14 cellular contexts compared by ENCODE assay signal in genomic region chr1:23394176-23394575, GRCh38. TPM values are rescaled to one million over a fixed set of nuclear protein-coding genes. Genes with fewer than 3 reads are reported as not detected.
DNase-seq lines count a peak whose midpoint lies in the region; ATAC-seq and TF ChIP-seq lines count a peak whose summit lies in the region.
"Had no signal": no experiment of that assay in that cellular context is flagged by ENCODE, and none has a peak within 500 bp of the region (broad histone marks: within the 10 kb centered on the region; RNA-seq: fewer than 3 reads in every experiment).

No MANE protein-coding gene starts in this region.

- 23 to 70% methylated on average over 4 of the region's 4 CpGs for WGBS in esophagus squamous epithelium, 2 donors

- H2AFZ ChIP-seq in ACC112 (ENCODE audit: low read length, unreplicated experiment): peak overlapping the region; percentile 57
- H2AFZ ChIP-seq in PC-9: no peak overlapping the region

- no peak overlapping the region for H3K4me2 ChIP-seq in PC-9

- TF ChIP-seq POLR2A in esophagus squamous epithelium (IDR thresholded peaks at IDR 0.05) (no peak), erythroblast (IDR thresholded peaks at IDR 0.05; ENCODE audit: low read length) (no peak)

- TF ChIP-seq CTCF in esophagus squamous epithelium (IDR thresholded peaks at IDR 0.05): no peak
- TF ChIP-seq CTCF in nephron (IDR thresholded peaks at IDR 0.05; ENCODE audit: unreplicated experiment in 3 of 3): no peak
- no peak for TF ChIP-seq CTCF in PC-9 (conservative IDR thresholded peaks at IDR 0.05)
- TF ChIP-seq CTCF in activated CD8-positive, alpha-beta T cell treated with anti-CD3 and anti-CD28 coated beads for 36 hours (IDR thresholded peaks at IDR 0.05): no peak

- H3K4me3 ChIP-seq in ACC112 (ENCODE audit: low read depth, low read length): peak overlapping the region; percentile 44
- no peak overlapping the region for H3K4me3 ChIP-seq in esophagus squamous epithelium
- H3K4me3 ChIP-seq in PC-9: no peak overlapping the region
- H3K4me3 ChIP-seq: GM12878 had no signal

- H3K4me3 Mint-ChIP-seq in nephron: no peak overlapping the region
- H3K4me3 Mint-ChIP-seq in activated CD8-positive, alpha-beta T cell treated with anti-CD3 and anti-CD28 coated beads for 36 hours: no peak overlapping the region
- H3K4me3 Mint-ChIP-seq: activated naive CD8-positive, alpha-beta T cell treated with anti-CD3 and anti-CD28 coated beads, Interleukin-2, amount 10 ng/mL, durations not matched to agents 7 days and 5 days had no signal

- H3K36me3 ChIP-seq in ACC112 (ENCODE audit: insufficient read depth, low read length): no peaks in the 10 kb centered on the region
- peaks cover 0 to 47% (median 0%) of the 10 kb centered on the region in 3 donors for H3K36me3 ChIP-seq in esophagus squamous epithelium
- H3K36me3 ChIP-seq in PC-9 (ENCODE audit: low read depth): no peaks in the 10 kb centered on the region

- H3F3A ChIP-seq in PC-9 (ENCODE audit: insufficient read depth, low read depth): no peaks in the 10 kb centered on the region

- intact Hi-C loops in esophagus squamous epithelium (cut with DNase I): no loop called here
- intact Hi-C loops in PC-9 (cut with micrococcal nuclease; ENCODE audit: unreplicated experiment): no loop called here
- intact Hi-C loops in activated CD8-positive, alpha-beta T cell treated with anti-CD3 and anti-CD28 coated beads for 36 hours (cut with micrococcal nuclease): no loop called here

- H3K4me1 Mint-ChIP-seq in nephron: peaks cover 37% of the 10 kb centered on the region
- H3K4me1 Mint-ChIP-seq in activated CD8-positive, alpha-beta T cell treated with anti-CD3 and anti-CD28 coated beads for 36 hours (ENCODE audit: low read depth): peaks cover 4% of the 10 kb centered on the region

- H3K9me3 ChIP-seq in esophagus squamous epithelium (no peaks in the 10 kb centered on the region), PC-9 (ENCODE audit: insufficient read depth, low read depth) (no peaks in the 10 kb centered on the region)

- no peaks in the 10 kb centered on the region for H3K9me3 Mint-ChIP-seq in nephron
- no peaks in the 10 kb centered on the region for H3K9me3 Mint-ChIP-seq in activated CD8-positive, alpha-beta T cell treated with anti-CD3 and anti-CD28 coated beads for 36 hours
- H3K9me3 Mint-ChIP-seq: activated naive CD8-positive, alpha-beta T cell treated with anti-CD3 and anti-CD28 coated beads, Interleukin-2, amount 10 ng/mL, durations not matched to agents 7 days and 5 days had no signal

- POLR2A ChIA-PET in PC-9 (lab: Charles Lee; ENCODE audit: unreplicated experiment): interaction anchor here (0.8 kb wide), 1 partner anchor 17 kb away, joined by 3 read pairs; no protein-coding TSS in a partner anchor
- POLR2A ChIA-PET in activated CD8-positive, alpha-beta T cell treated with anti-CD3 and anti-CD28 coated beads for 36 hours (lab: Charles Lee): interaction anchor here (1.4 kb wide), 1 partner anchor 24 kb away, joined by 4 read pairs; the partner anchor contains the start of gene ZNF436

- no peaks in the 10 kb centered on the region for H3K9me2 ChIP-seq in PC-9 (ENCODE audit: insufficient read depth)

- peaks cover 20% of the 10 kb centered on the region for H3K36me3 Mint-ChIP-seq in nephron (ENCODE audit: low read depth)
- no peaks in the 10 kb centered on the region for H3K36me3 Mint-ChIP-seq in activated CD8-positive, alpha-beta T cell treated with anti-CD3 and anti-CD28 coated beads for 36 hours (ENCODE audit: low read depth)

- CTCF ChIA-PET in PC-9 (lab: Charles Lee): interaction anchor here (0.5 to 1.6 kb wide), 4 partner anchors 9 to 121 kb away, joined by 3 to 6 read pairs (median 4); no protein-coding TSS in a partner anchor
- CTCF ChIA-PET in activated CD8-positive, alpha-beta T cell treated with anti-CD3 and anti-CD28 coated beads for 36 hours (lab: Charles Lee): interaction anchor here (0.6 to 3.0 kb wide), 3 partner anchors 10 to 118 kb away, joined by 3 to 13 read pairs (median 3); no protein-coding TSS in a partner anchor

- no TSS peak for BruUV-seq in PC-9 (replicated peaks; lab: Mats Ljungman, UMichigan)

- no peak for ATAC-seq in activated CD8-positive, alpha-beta T cell treated with anti-CD3 and anti-CD28 coated beads for 36 hours
- ATAC-seq: GM12878 had no signal

- no peak for DNase-seq in esophagus squamous epithelium (lab: John Stamatoyannopoulos, UW)
- no peak for DNase-seq in PC-9
- DNase-seq in HT-29 (ENCODE audit: low spot score): no peak
- DNase-seq in erythroblast (lab: John Stamatoyannopoulos, UW): no peak
- no peak for DNase-seq in activated CD8-positive, alpha-beta T cell treated with anti-CD3 and anti-CD28 coated beads for 36 hours
- DNase-seq: activated CD4-positive, alpha-beta T cell treated with anti-CD3 and anti-CD28 coated beads for 48 hours; activated naive CD8-positive, alpha-beta T cell treated with anti-CD3 and anti-CD28 coated beads, Interleukin-2, amount 10 ng/mL, durations not matched to agents 7 days and 5 days; AML-193; NCI-H187; stimulated activated CD8-positive, alpha-beta memory T cell treated with anti-CD3 and anti-CD28 coated beads, Interleukin-4, amount 100 ng/mL, for 48 hours had no signal

- H3K27me3 ChIP-seq in ACC112 (ENCODE audit: insufficient read depth, low read length) (no peaks in the 10 kb centered on the region), esophagus squamous epithelium (no peaks in the 10 kb centered on the region), PC-9 (ENCODE audit: insufficient read depth, low read depth) (no peaks in the 10 kb centered on the region)

- H3K27ac Mint-ChIP-seq in nephron: peak overlapping the region; percentile 87 to 97 (median 96)
- no peak overlapping the region for H3K27ac Mint-ChIP-seq in activated CD8-positive, alpha-beta T cell treated with anti-CD3 and anti-CD28 coated beads for 36 hours
- H3K27ac Mint-ChIP-seq: activated naive CD8-positive, alpha-beta T cell treated with anti-CD3 and anti-CD28 coated beads, Interleukin-2, amount 10 ng/mL, durations not matched to agents 7 days and 5 days had no signal

- H3K27me3 Mint-ChIP-seq in nephron (ENCODE audit: low read depth): no peaks in the 10 kb centered on the region
- H3K27me3 Mint-ChIP-seq in activated CD8-positive, alpha-beta T cell treated with anti-CD3 and anti-CD28 coated beads for 36 hours: no peaks in the 10 kb centered on the region
- H3K27me3 Mint-ChIP-seq: activated naive CD8-positive, alpha-beta T cell treated with anti-CD3 and anti-CD28 coated beads, Interleukin-2, amount 10 ng/mL, durations not matched to agents 7 days and 5 days had no signal

- H3K4me1 ChIP-seq in ACC112 (ENCODE audit: control insufficient read depth, insufficient read depth, low read length, unreplicated experiment) (peaks cover 25% of the 10 kb centered on the region), esophagus squamous epithelium (peaks cover 0 to 27% (median 22%) of the 10 kb centered on the region in 3 donors), PC-9 (replicated peaks; ENCODE audit: insufficient read depth) (0 out of 2 replicates have a peak, but pooled peaks cover 10% of the 10 kb centered on the region)

- H3K27ac ChIP-seq in ACC112 (ENCODE audit: low read depth, low read length) (peak overlapping the region; percentile 90), esophagus squamous epithelium (peak overlapping the region; percentile 30 to 82 (median 73)), PC-9 (no peak overlapping the region)

- H3K79me2 ChIP-seq in ACC112 (ENCODE audit: control insufficient read depth, insufficient read depth, low read length, unreplicated experiment) (no peaks in the 10 kb centered on the region), PC-9 (ENCODE audit: low read depth) (no peaks in the 10 kb centered on the region)

- no peaks in the 10 kb centered on the region for H4K20me1 ChIP-seq in PC-9 (ENCODE audit: insufficient read depth)

TF ChIP-seq in PFSK-1, 5 proteins besides CTCF, POLR2A, EP300 and RAD21 (continues in another document):
- TF ChIP-seq FOXP2 (optimal IDR thresholded peaks at IDR 0.05; ENCODE audit: borderline replicate concordance, extremely low read depth, extremely low read length, insufficient read depth) (no peak), SIN3A (IDR thresholded peaks at IDR 0.05; ENCODE audit: borderline replicate concordance, insufficient read depth, low read length) (peak; percentile 21; the same call in 1 of the 2 replicates), TAF1 (IDR thresholded peaks at IDR 0.05; ENCODE audit: borderline replicate concordance, insufficient read depth, low read length) (no peak), POLR2AphosphoS5 (IDR thresholded peaks at IDR 0.05; ENCODE audit: low read depth, low read length) (peak; percentile 25; the same call in 1 of the 2 replicates)

RNA-seq across cellular contexts. Expression of gene ZNF436, which starts 24.5 kb away (rescaled TPM):
- polyA plus RNA-seq in PFSK-1 (2012; ENCODE audit: insufficient read length, low read depth): 7.3 TPM
- total RNA-seq in esophagus squamous epithelium: 10 to 100 TPM; 14.9 to 33.6 (median 24.8) TPM
- total RNA-seq in PC-9 (2021): 12.2 and 14.0 TPM in 2 replicates
- 2.7 and 2.9 TPM in 2 replicates for total RNA-seq in HT-29 (2014; rRNA removed; shearing (Covaris generic))
- 1 to 10 TPM; 5.8 to 7.2 TPM for total RNA-seq in activated CD8-positive, alpha-beta T cell treated with anti-CD3 and anti-CD28 coated beads for 36 hours

RNA-seq across cellular contexts. Expression of gene TCEA3, which starts 30.4 kb away (rescaled TPM):
- polyA plus RNA-seq in PFSK-1 (2012; ENCODE audit: insufficient read length, low read depth): 2.7 TPM
- 10 to 100 TPM in 3 of 4 donors, 1 to 10 TPM in 1; 9.1 to 30.7 (median 25.1) TPM for total RNA-seq in esophagus squamous epithelium
- 2.7 and 3.5 TPM in 2 replicates for total RNA-seq in PC-9 (2021)
- 2.1 and 2.3 TPM in 2 replicates for total RNA-seq in HT-29 (2014; rRNA removed; shearing (Covaris generic))
- total RNA-seq in activated CD8-positive, alpha-beta T cell treated with anti-CD3 and anti-CD28 coated beads for 36 hours: 1 to 10 TPM; 7.0 to 8.3 TPM

RNA-seq across cellular contexts. Expression of gene HNRNPR, which starts 50.1 kb away (rescaled TPM):
- 89.0 TPM for polyA plus RNA-seq in PFSK-1 (2012; ENCODE audit: insufficient read length, low read depth)
- total RNA-seq in esophagus squamous epithelium (10 to 100 TPM; 60.9 to 90.2 (median 76.8) TPM), PC-9 (2021) (149 and 198 TPM in 2 replicates)
- total RNA-seq in HT-29 (2014; rRNA removed; shearing (Covaris generic)): 101 and 130 TPM in 2 replicates
- total RNA-seq in activated CD8-positive, alpha-beta T cell treated with anti-CD3 and anti-CD28 coated beads for 36 hours: 100 to 1,000 TPM; 190 to 203 TPM
